In genomic region chr17:75087182-75087557, GRCh38 we compare ENCODE assay signal across 10 cellular contexts. TPM values are rescaled to one million over a fixed set of nuclear protein-coding genes. Genes with fewer than 3 reads are reported as not detected.
DNase-seq lines count a peak whose midpoint lies in the region; ATAC-seq, FAIRE-seq and TF ChIP-seq lines count a peak whose summit lies in the region.
"Had no signal": no experiment of that assay in that cellular context is flagged by ENCODE, and none has a peak within 500 bp of the region (broad histone marks: within the 10 kb centered on the region; RNA-seq: fewer than 3 reads in every experiment).

No MANE protein-coding gene starts in this region.

- peak overlapping the region; percentile 44 for H3K27ac Mint-ChIP-seq in activated CD4-positive, alpha-beta memory T cell treated with anti-CD3 and anti-CD28 coated beads, Interleukin-2, amount 10 ng/mL, durations not matched to agents 7 days and 5 days

- peak overlapping the region; percentile 61 for H2AFZ ChIP-seq in hepatocyte

- no peaks in the 10 kb centered on the region for H3K9me2 ChIP-seq in hepatocyte (replicated peaks; ENCODE audit: insufficient read depth)

- H3K4me2 ChIP-seq in hepatocyte (peak overlapping the region; percentile 91), skeletal muscle satellite cell (ENCODE audit: low read length) (peak overlapping the region; percentile 71)

- H3K27me3 ChIP-seq in hepatocyte (no peaks in the 10 kb centered on the region), skeletal muscle satellite cell (ENCODE audit: control insufficient read depth, insufficient read depth, low read length) (no peaks in the 10 kb centered on the region)

- no peak for DNase-seq in activated CD4-positive, alpha-beta memory T cell treated with anti-CD3 and anti-CD28 coated beads, Interleukin-2, amount 10 ng/mL, durations not matched to agents 7 days and 5 days
- DNase-seq in hepatocyte (ENCODE audit: low spot score) (no peak), NOMO-1 (lab: John Stamatoyannopoulos, UW; ENCODE audit: unreplicated experiment in 2 of 2) (no peak), H54 (ENCODE audit: insufficient read length, low spot score) (no peak)
- DNase-seq: cerebellar nuclear complex; NK-92 treated with Interleukin-12 subunit alpha and Interleukin-12 subunit beta, amount 100 ng/mL, for 24 hours had no signal

- H3K4me3 Mint-ChIP-seq in activated CD4-positive, alpha-beta memory T cell treated with anti-CD3 and anti-CD28 coated beads, Interleukin-2, amount 10 ng/mL, durations not matched to agents 7 days and 5 days, result peak overlapping the region; percentile 70

- ATAC-seq in GM19043 (IDR thresholded peaks at IDR 0.05; ENCODE audit: low read depth, unreplicated experiment) (peak; percentile 25), GM18502 (IDR thresholded peaks at IDR 0.05; ENCODE audit: poor library complexity, unreplicated experiment) (no peak), GM21423 (IDR thresholded peaks at IDR 0.05; ENCODE audit: unreplicated experiment) (no peak)

- peak overlapping the region; percentile 99 for H3K27ac ChIP-seq in hepatocyte

- CTCF ChIA-PET in activated CD4-positive, alpha-beta memory T cell treated with anti-CD3 and anti-CD28 coated beads, Interleukin-2, amount 10 ng/mL, durations not matched to agents 7 days and 5 days (lab: Charles Lee), result interaction anchor here (1.0 to 1.8 kb wide), 6 partner anchors 19 to 115 kb away, joined by 3 to 5 read pairs (median 4); partner anchors contain the start of gene MRPL58

- H3K4me1 ChIP-seq in hepatocyte (ENCODE audit: insufficient read depth) (peaks cover 53% of the 10 kb centered on the region), skeletal muscle satellite cell (ENCODE audit: control insufficient read depth, insufficient read depth, low read length) (peaks cover 39% of the 10 kb centered on the region)

- peaks cover 34% of the 10 kb centered on the region for H3K79me2 ChIP-seq in hepatocyte

- H3K36me3 Mint-ChIP-seq in activated CD4-positive, alpha-beta memory T cell treated with anti-CD3 and anti-CD28 coated beads, Interleukin-2, amount 10 ng/mL, durations not matched to agents 7 days and 5 days (ENCODE audit: low read depth), result no peaks in the 10 kb centered on the region

- no peak for TF ChIP-seq CTCF in hepatocyte (IDR thresholded peaks at IDR 0.05; ENCODE audit: poor library complexity)

- H3K9me3 Mint-ChIP-seq in activated CD4-positive, alpha-beta memory T cell treated with anti-CD3 and anti-CD28 coated beads, Interleukin-2, amount 10 ng/mL, durations not matched to agents 7 days and 5 days, result no peaks in the 10 kb centered on the region

- H3K4me3 ChIP-seq in hepatocyte (peak overlapping the region; percentile 27), skeletal muscle satellite cell (ENCODE audit: low read length) (peak overlapping the region; percentile 60)

- H3K9me3 ChIP-seq in hepatocyte (ENCODE audit: low read depth), result no peaks in the 10 kb centered on the region
- no peaks in the 10 kb centered on the region for H3K9me3 ChIP-seq in skeletal muscle satellite cell (replicated peaks; ENCODE audit: low read length)

- no peak for FAIRE-seq in H54 (lab: Jason Lieb, UNC)

- H3K4me1 Mint-ChIP-seq in activated CD4-positive, alpha-beta memory T cell treated with anti-CD3 and anti-CD28 coated beads, Interleukin-2, amount 10 ng/mL, durations not matched to agents 7 days and 5 days, result peaks cover 48% of the 10 kb centered on the region

- peak overlapping the region; percentile 60 for H3K9ac ChIP-seq in skeletal muscle satellite cell (ENCODE audit: low read depth, low read length)

- no peaks in the 10 kb centered on the region for H3K27me3 Mint-ChIP-seq in activated CD4-positive, alpha-beta memory T cell treated with anti-CD3 and anti-CD28 coated beads, Interleukin-2, amount 10 ng/mL, durations not matched to agents 7 days and 5 days

- no peak for TF ChIP-seq POLR2A in H54 (IDR thresholded peaks at IDR 0.05; ENCODE audit: low read depth, low read length)

- no peaks in the 10 kb centered on the region for H4K20me1 ChIP-seq in hepatocyte (ENCODE audit: insufficient read depth, poor library complexity, severe bottlenecking)

- H3K36me3 ChIP-seq in hepatocyte (replicated peaks; ENCODE audit: insufficient read depth, low read depth) (no peaks in the 10 kb centered on the region), skeletal muscle satellite cell (ENCODE audit: insufficient read depth, low read length) (no peaks in the 10 kb centered on the region)

- 61% methylated on average over 12 of the region's 12 CpGs for WGBS in hepatocyte (ENCODE audit: low lambda C conversion rate, missing lambda C conversion rate)

- POLR2A ChIA-PET in activated CD4-positive, alpha-beta memory T cell treated with anti-CD3 and anti-CD28 coated beads, Interleukin-2, amount 10 ng/mL, durations not matched to agents 7 days and 5 days (lab: Charles Lee), result interaction anchor here (0.7 to 2.3 kb wide), 10 partner anchors 10 to 202 kb away, joined by 3 to 16 read pairs (median 5); partner anchors contain the start of genes ARMC7, JPT1, NT5C and NUP85

RNA-seq across cellular contexts. Expression of gene SLC16A5, which starts 0.6 kb away (rescaled TPM):
- total RNA-seq in activated CD4-positive, alpha-beta memory T cell treated with anti-CD3 and anti-CD28 coated beads, Interleukin-2, amount 10 ng/mL, durations not matched to agents 7 days and 5 days, result 10 to 100 TPM; 10.4 TPM
- total RNA-seq in hepatocyte, result 11.9 and 12.7 TPM in 2 replicates
- 12.8 and 15.8 TPM in 2 replicates for polyA plus RNA-seq in hepatocyte
- total RNA-seq in skeletal muscle satellite cell (2012; rRNA removed), result 4.6 and 5.7 TPM in 2 replicates

RNA-seq across cellular contexts. Expression of gene ARMC7, which starts 22.6 kb away (rescaled TPM):
- total RNA-seq in activated CD4-positive, alpha-beta memory T cell treated with anti-CD3 and anti-CD28 coated beads, Interleukin-2, amount 10 ng/mL, durations not matched to agents 7 days and 5 days, result 10 to 100 TPM; 17.1 to 17.9 TPM
- 2.6 and 3.5 TPM in 2 replicates for total RNA-seq in hepatocyte
- 4.0 and 4.5 TPM in 2 replicates for polyA plus RNA-seq in hepatocyte
- total RNA-seq in skeletal muscle satellite cell (2012; rRNA removed), result 1.5 and 2.3 TPM in 2 replicates

RNA-seq across cellular contexts. Expression of gene KCTD2, which starts 40.1 kb away (rescaled TPM):
- total RNA-seq in activated CD4-positive, alpha-beta memory T cell treated with anti-CD3 and anti-CD28 coated beads, Interleukin-2, amount 10 ng/mL, durations not matched to agents 7 days and 5 days, result 10 to 100 TPM; 24.2 to 24.9 TPM
- total RNA-seq in hepatocyte, result 17.5 and 19.1 TPM in 2 replicates
- polyA plus RNA-seq in hepatocyte, result 10.1 and 12.7 TPM in 2 replicates
- 10.4 and 10.5 TPM in 2 replicates for total RNA-seq in skeletal muscle satellite cell (2012; rRNA removed)

RNA-seq across cellular contexts. Expression of gene ATP5PD, which starts 40.4 kb away (rescaled TPM):
- total RNA-seq in activated CD4-positive, alpha-beta memory T cell treated with anti-CD3 and anti-CD28 coated beads, Interleukin-2, amount 10 ng/mL, durations not matched to agents 7 days and 5 days, result 100 to 1,000 TPM; 242 TPM
- 246 and 296 TPM in 2 replicates for total RNA-seq in hepatocyte
- 307 and 332 TPM in 2 replicates for polyA plus RNA-seq in hepatocyte
- 421 and 460 TPM in 2 replicates for total RNA-seq in skeletal muscle satellite cell (2012; rRNA removed)

RNA-seq across cellular contexts. Expression of gene NT5C, which starts 44.4 kb away (rescaled TPM):
- total RNA-seq in activated CD4-positive, alpha-beta memory T cell treated with anti-CD3 and anti-CD28 coated beads, Interleukin-2, amount 10 ng/mL, durations not matched to agents 7 days and 5 days, result 10 to 100 TPM; 68.2 to 69.4 TPM
- 46.3 and 66.8 TPM in 2 replicates for total RNA-seq in hepatocyte
- 73.3 and 82.2 TPM in 2 replicates for polyA plus RNA-seq in hepatocyte
- total RNA-seq in skeletal muscle satellite cell (2012; rRNA removed), result 56.5 and 75.1 TPM in 2 replicates
